In genomic region chr22:28538922-28539321, GRCh38 we compare ENCODE assay signal across 7 cellular contexts.
"Had no signal": no experiment of that assay in that cellular context is flagged by ENCODE, and none has a peak within 500 bp of the region (broad histone marks: within the 10 kb centered on the region; RNA-seq: fewer than 3 reads in every experiment).

No MANE protein-coding gene starts in this region.

- H2AFZ ChIP-seq: GM23248 had no signal

- H3K9ac ChIP-seq: GM23248 had no signal

- H3K4me3 Mint-ChIP-seq: IgD-negative memory B cell had no signal

- H3K27me3 Mint-ChIP-seq: IgD-negative memory B cell had no signal

- ATAC-seq: HepG2 had no signal

- H3K4me3 ChIP-seq: GM23248 had no signal

- DNase-seq: GM23248, GOT3, H7, HCEC 1CT had no signal

- H3K27ac Mint-ChIP-seq: IgD-negative memory B cell had no signal

- H3K27ac ChIP-seq: GM23248, HL-60 had no signal

- H3K4me1 Mint-ChIP-seq: IgD-negative memory B cell had no signal
